Comparison of ENCODE assay signal across 26 cellular contexts in genomic region chr2:132701810-132702209, GRCh38. TPM values are rescaled to one million over a fixed set of nuclear protein-coding genes. Genes with fewer than 3 reads are reported as not detected.
DNase-seq lines count a peak whose midpoint lies in the region; ATAC-seq and TF ChIP-seq lines count a peak whose summit lies in the region.
"Had no signal": no experiment of that assay in that cellular context is flagged by ENCODE, and none has a peak within 500 bp of the region (broad histone marks: within the 10 kb centered on the region; RNA-seq: fewer than 3 reads in every experiment).

No MANE protein-coding gene starts in this region.

- H3K27ac ChIP-seq in BLaER1 treated with 17β-estradiol and CSF1 and Interleukin-3, amounts not matched to agents 10 nM and 100 nM: no peak overlapping the region
- H3K27ac ChIP-seq in upper lobe of right lung: no peak overlapping the region
- H3K27ac ChIP-seq: heart left ventricle, Peyer's patch, SJCRH30 had no signal

- H3K4me3 ChIP-seq in BLaER1 treated with 17β-estradiol and CSF1 and Interleukin-3, amounts not matched to agents 10 nM and 100 nM: no peak overlapping the region
- no peak overlapping the region for H3K4me3 ChIP-seq in upper lobe of right lung
- H3K4me3 ChIP-seq: heart left ventricle, Peyer's patch, SJCRH30 had no signal

- TF ChIP-seq CTCF in upper lobe of right lung (IDR thresholded peaks at IDR 0.05): no peak

- DNase-seq in HS-5 (ENCODE audit: low read depth): peak; percentile 20
- DNase-seq in astrocyte of the hippocampus (ENCODE audit: low read depth, low spot score): peak; percentile 23
- peak; percentile 7 for DNase-seq in kidney tubule cell (ENCODE audit: low spot score)
- no peak for DNase-seq in upper lobe of right lung
- DNase-seq in NCI-H226: no peak
- DNase-seq: activated CD4-positive, alpha-beta T cell treated with anti-CD3 and anti-CD28 coated beads for 36 hours; activated CD8-positive, alpha-beta memory T cell treated with anti-CD3 and anti-CD28 coated beads for 24 hours; activated naive CD4-positive, alpha-beta T cell treated with anti-CD3 and anti-CD28 coated beads for 36 hours; activated T-cell treated with anti-CD3 and anti-CD28 coated beads, Interleukin-2, amount 50 U/mL, for 4 hours; caudate nucleus; CD4-positive, alpha-beta T cell; DMS 273 treated with DMSO at 0.1 percent for 48 hours; heart left ventricle; Kasumi-1; mesendoderm; NCI-H1048; NCI-H187; NCI-H2171 treated with DMSO at 0.1 percent for 48 hours; NCI-H524 treated with DMSO at 0.1 percent for 48 hours; Peyer's patch; SJCRH30; small intestine; stimulated activated CD4-positive, alpha-beta T cell treated with anti-CD3 and anti-CD28 coated beads, Interleukin-1b, Interleukin-23, amount 100 ng/mL, for 48 hours had no signal

- H3K4me1 ChIP-seq in BLaER1 treated with 17β-estradiol and CSF1 and Interleukin-3, amounts not matched to agents 10 nM and 100 nM: peaks cover 5 to 11% (median 8%) of the 10 kb centered on the region in 10 experiments; a peak in 9 of 20 replicates
- H3K4me1 ChIP-seq in upper lobe of right lung: no peaks in the 10 kb centered on the region
- H3K4me1 ChIP-seq: heart left ventricle, Peyer's patch, SJCRH30 had no signal

- no peaks in the 10 kb centered on the region for H3K36me3 ChIP-seq in BLaER1 treated with 17β-estradiol and CSF1 and Interleukin-3, amounts not matched to agents 10 nM and 100 nM
- H3K36me3 ChIP-seq in upper lobe of right lung: no peaks in the 10 kb centered on the region
- H3K36me3 ChIP-seq: heart left ventricle, Peyer's patch, SJCRH30 had no signal

- H3K9me3 ChIP-seq in BLaER1 treated with 17β-estradiol and CSF1 and Interleukin-3, amounts not matched to agents 10 nM and 100 nM (replicated peaks in 1 of 11): no peaks in the 10 kb centered on the region
- no peaks in the 10 kb centered on the region for H3K9me3 ChIP-seq in upper lobe of right lung
- H3K9me3 ChIP-seq: heart left ventricle, Peyer's patch, SJCRH30 had no signal

- intact Hi-C loops in upper lobe of right lung (cut with DNase I): no loop called here

- peak overlapping the region; percentile 1 to 48 (median 16); a peak in 11 of 22 replicates for H3K4me2 ChIP-seq in BLaER1 treated with 17β-estradiol and CSF1 and Interleukin-3, amounts not matched to agents 10 nM and 100 nM

- H3K9ac ChIP-seq in BLaER1 treated with 17β-estradiol and CSF1 and Interleukin-3, amounts not matched to agents 10 nM and 100 nM: no peak overlapping the region

- no peaks in the 10 kb centered on the region for H3K27me3 ChIP-seq in BLaER1 treated with 17β-estradiol and CSF1 and Interleukin-3, amounts not matched to agents 10 nM and 100 nM
- H3K27me3 ChIP-seq in upper lobe of right lung: no peaks in the 10 kb centered on the region
- H3K27me3 ChIP-seq: heart left ventricle, Peyer's patch, SJCRH30 had no signal

- no peaks in the 10 kb centered on the region for H4K20me1 ChIP-seq in BLaER1 treated with 17β-estradiol and CSF1 and Interleukin-3, amounts not matched to agents 10 nM and 100 nM

- no peak for ATAC-seq in upper lobe of right lung
- ATAC-seq in esophagus mucosa: no peak
- no peak for ATAC-seq in HG03432 (IDR thresholded peaks at IDR 0.05; ENCODE audit: unreplicated experiment)
- ATAC-seq: activated CD4-positive, alpha-beta T cell treated with anti-CD3 and anti-CD28 coated beads for 36 hours; activated T-cell treated with anti-CD3 and anti-CD28 coated beads, Interleukin-2, amount 50 U/mL, for 4 hours; heart left ventricle had no signal

RNA-seq across cellular contexts. Expression of gene LYPD1, which starts 31.8 kb away (rescaled TPM):
- 1.2 TPM for total RNA-seq in upper lobe of right lung
- total RNA-seq in esophagus mucosa: 1.6 TPM
- total RNA-seq: activated CD4-positive, alpha-beta T cell treated with anti-CD3 and anti-CD28 coated beads for 36 hours; activated naive CD4-positive, alpha-beta T cell treated with anti-CD3 and anti-CD28 coated beads for 36 hours; activated T-cell treated with anti-CD3 and anti-CD28 coated beads, Interleukin-2, amount 50 U/mL, for 4 hours; CD4-positive, alpha-beta T cell had no signal

Comparison
In these comparisons a context has a peak if more than half of its experiments do, and no peak if none do; other contexts are left out.
1. DNase-seq: peak in HS-5 (single experiment), astrocyte of the hippocampus (single experiment) and kidney tubule cell (single experiment); none in upper lobe of right lung (single experiment) and NCI-H226 (single experiment).